In the genomic region with DNA sequence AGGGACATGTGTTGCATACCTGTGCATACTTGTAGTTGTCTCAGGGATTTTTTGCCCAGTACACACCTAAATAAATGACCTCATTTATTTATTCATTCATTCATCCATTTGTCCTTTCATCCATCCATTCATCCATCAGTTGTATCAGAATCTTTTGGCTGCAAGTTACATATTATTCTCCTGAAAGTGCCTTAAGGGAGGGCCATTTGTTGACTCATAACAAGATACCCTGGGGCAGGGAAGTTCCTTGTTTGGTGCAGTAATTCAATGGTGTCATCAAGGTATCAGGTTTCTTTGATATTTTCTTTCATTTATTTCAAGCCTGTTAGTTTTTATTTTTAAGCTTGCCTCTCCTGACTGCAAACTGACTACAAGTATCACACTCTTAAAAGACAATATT, we compare ENCODE assay signal across 14 cellular contexts.
DNase-seq lines count a peak whose midpoint lies in the region; FAIRE-seq and TF ChIP-seq lines count a peak whose summit lies in the region.
"Had no signal": no experiment of that assay in that cellular context is flagged by ENCODE, and none has a peak within 500 bp of the region (broad histone marks: within the 10 kb centered on the region; RNA-seq: fewer than 3 reads in every experiment).

No MANE protein-coding gene starts in this region.

- peaks cover 4% of the 10 kb centered on the region; the same call in 1 of the 2 replicates for H3K4me1 ChIP-seq in MM.1S (ENCODE audit: low read length)
- H3K4me1 ChIP-seq in astrocyte (ENCODE audit: insufficient read depth, low read length): no peaks in the 10 kb centered on the region

- H3K4me3 Mint-ChIP-seq in astrocyte (ENCODE audit: unreplicated experiment): no peak overlapping the region
- H3K4me3 Mint-ChIP-seq: activated CD8-positive, alpha-beta T cell treated with anti-CD3 and anti-CD28 coated beads, Interleukin-2, amount 10 ng/mL, durations not matched to agents 7 days and 5 days; dendritic cell treated with granulocyte-macrophage colony-stimulating factor and Interleukin-4, amounts not matched to agents 40 ng/mL and 50 ng/mL, for 4 days had no signal

- H3K36me3 ChIP-seq in MM.1S (replicated peaks; ENCODE audit: insufficient read depth, low read length) (no peaks in the 10 kb centered on the region), astrocyte (ENCODE audit: insufficient read depth, low read length) (no peaks in the 10 kb centered on the region)

- no peaks in the 10 kb centered on the region for H3F3A ChIP-seq in MM.1S (ENCODE audit: insufficient read depth, low read length)

- H4K20me1 ChIP-seq in MM.1S (ENCODE audit: insufficient read depth, low read length): no peaks in the 10 kb centered on the region
- H4K20me1 ChIP-seq in astrocyte (ENCODE audit: insufficient read depth, low read length): no peaks in the 10 kb centered on the region

- H3K79me2 ChIP-seq in MM.1S (ENCODE audit: low read length): no peaks in the 10 kb centered on the region
- H3K79me2 ChIP-seq in astrocyte (ENCODE audit: insufficient read depth, low read length): no peaks in the 10 kb centered on the region

- no peaks in the 10 kb centered on the region for H3K9me2 ChIP-seq in MM.1S (replicated peaks; ENCODE audit: insufficient read depth, low read length)

- no peak overlapping the region for H3K4me3 ChIP-seq in MM.1S (ENCODE audit: low read length)
- no peak overlapping the region for H3K4me3 ChIP-seq in astrocyte (ENCODE audit: insufficient read depth, low read depth, low read length)

- no peak overlapping the region for H3K9ac ChIP-seq in MM.1S (ENCODE audit: low read length)
- H3K9ac ChIP-seq in astrocyte (ENCODE audit: low read length): no peak overlapping the region

- TF ChIP-seq CTCF in MM.1S (IDR thresholded peaks at IDR 0.05; ENCODE audit: low read length): no peak
- TF ChIP-seq CTCF in astrocyte (IDR thresholded peaks at IDR 0.05; ENCODE audit: insufficient read depth, low read depth, low read length): no peak

- H3K27me3 Mint-ChIP-seq in astrocyte (ENCODE audit: low read depth, unreplicated experiment): no peaks in the 10 kb centered on the region
- H3K27me3 Mint-ChIP-seq: dendritic cell treated with granulocyte-macrophage colony-stimulating factor and Interleukin-4, amounts not matched to agents 40 ng/mL and 50 ng/mL, for 4 days had no signal

- H3K9me3 ChIP-seq in MM.1S (replicated peaks; ENCODE audit: insufficient read depth, low read length) (no peaks in the 10 kb centered on the region), astrocyte (ENCODE audit: insufficient read depth, low read depth, low read length) (no peaks in the 10 kb centered on the region)

- H3K27ac Mint-ChIP-seq in astrocyte (ENCODE audit: unreplicated experiment): no peak overlapping the region
- H3K27ac Mint-ChIP-seq: activated CD8-positive, alpha-beta T cell treated with anti-CD3 and anti-CD28 coated beads, Interleukin-2, amount 10 ng/mL, durations not matched to agents 7 days and 5 days; dendritic cell treated with granulocyte-macrophage colony-stimulating factor and Interleukin-4, amounts not matched to agents 40 ng/mL and 50 ng/mL, for 4 days had no signal

- H3K27ac ChIP-seq in MM.1S (ENCODE audit: low read length) (no peak overlapping the region), astrocyte (ENCODE audit: low read depth, low read length) (no peak overlapping the region)

- H3K27me3 ChIP-seq in MM.1S (replicated peaks; ENCODE audit: insufficient read depth, low read length) (no peaks in the 10 kb centered on the region), astrocyte (ENCODE audit: insufficient read depth, low read length) (no peaks in the 10 kb centered on the region)

- FAIRE-seq in astrocyte (lab: Jason Lieb, UNC): no peak
- FAIRE-seq: A204.1 had no signal

- DNase-seq in NCI-H1417 (lab: John Stamatoyannopoulos, UW): peak in 2 of 3 experiments; percentile 7 to 60
- DNase-seq in NCI-H1417 treated with DMSO at 0.1 percent for 48 hours (lab: John Stamatoyannopoulos, UW): no peak
- DNase-seq in MM.1S: peak; percentile 11
- DNase-seq in astrocyte (ENCODE audit: low read depth): peak; percentile 53
- DNase-seq in myocyte (ENCODE audit: low read depth): peak; percentile 23
- DNase-seq in NCI-H1048 (lab: John Stamatoyannopoulos, UW): no peak
- DNase-seq in middle frontal gyrus (ENCODE audit: extremely low spot score, low spot score): no peak
- no peak for DNase-seq in stimulated activated CD4-positive, alpha-beta T cell treated with anti-CD3 and anti-CD28 coated beads, Interleukin-4, amount 100 ng/mL, for 1 hour
- DNase-seq: activated CD8-positive, alpha-beta T cell treated with anti-CD3 and anti-CD28 coated beads, Interleukin-2, amount 10 ng/mL, durations not matched to agents 7 days and 5 days; activated naive CD4-positive, alpha-beta T cell treated with anti-CD3 and anti-CD28 coated beads, Interleukin-2, amount 50 U/mL, for 16 hours; DMS79; T-helper 2 cell had no signal

- no peaks in the 10 kb centered on the region for H3K9me3 Mint-ChIP-seq in astrocyte (ENCODE audit: unreplicated experiment)

- H3K36me3 Mint-ChIP-seq in astrocyte (ENCODE audit: low read depth, unreplicated experiment): no peaks in the 10 kb centered on the region

- no peak overlapping the region for H3K4me2 ChIP-seq in MM.1S (ENCODE audit: low read depth, low read length)
- H3K4me2 ChIP-seq in astrocyte (ENCODE audit: low read length): no peak overlapping the region

- H2AFZ ChIP-seq in MM.1S (ENCODE audit: low read length) (no peak overlapping the region), astrocyte (ENCODE audit: low read depth, low read length) (no peak overlapping the region)

- peaks cover 1% of the 10 kb centered on the region for H3K4me1 Mint-ChIP-seq in astrocyte (ENCODE audit: low read depth, unreplicated experiment)

Comparison
In these comparisons a context has a peak if more than half of its experiments do, and no peak if none do; other contexts are left out.
1. DNase-seq: peak in NCI-H1417 (2 of 3), MM.1S (single experiment), astrocyte (single experiment) and myocyte (single experiment); none in NCI-H1417 treated with DMSO at 0.1 percent for 48 hours (single experiment), NCI-H1048 (single experiment), middle frontal gyrus (single experiment) and stimulated activated CD4-positive, alpha-beta T cell treated with anti-CD3 and anti-CD28 coated beads, Interleukin-4, amount 100 ng/mL, for 1 hour (single experiment).